ENCODE assay signal across 20 cellular contexts in genomic region chr9:121754655-121755436, GRCh38.
DNase-seq lines count a peak whose midpoint lies in the region; ATAC-seq, FAIRE-seq and TF ChIP-seq lines count a peak whose summit lies in the region.
"Had no signal": no experiment of that assay in that cellular context is flagged by ENCODE, and none has a peak within 500 bp of the region (broad histone marks: within the 10 kb centered on the region; RNA-seq: fewer than 3 reads in every experiment).

No MANE protein-coding gene starts in this region.

- in situ Hi-C loops in mammary epithelial cell (cut with MboI; ENCODE audit: low sequenced_read_pairs in 2 of 2) = no loop called here

- ATAC-seq in omental fat pad (ENCODE audit: low FRiP score) = no peak

- no peak for FAIRE-seq in kidney (lab: Jason Lieb, UNC)
- FAIRE-seq: D721Med, islet of Langerhans, RCC 7860 had no signal

- peak overlapping the region; percentile 57 for H3K4me2 ChIP-seq in mammary epithelial cell (ENCODE audit: insufficient read depth, low read depth, low read length)
- H3K4me2 ChIP-seq: SK-N-SH had no signal

- no peak for TF ChIP-seq POLR2A in stomach (IDR thresholded peaks at IDR 0.05)

- no peak for TF ChIP-seq EP300 in stomach (IDR thresholded peaks at IDR 0.05)

- H2AFZ ChIP-seq in mammary epithelial cell (ENCODE audit: low read depth, low read length) = no peak overlapping the region

- peaks cover 24% of the 10 kb centered on the region for H3K36me3 ChIP-seq in HUES6 (ENCODE audit: control insufficient read depth, insufficient read depth, low read length)
- peaks cover 8% of the 10 kb centered on the region for H3K36me3 ChIP-seq in mammary epithelial cell (ENCODE audit: insufficient read depth, low read length)
- peaks cover 10 to 21% of the 10 kb centered on the region in 2 donors for H3K36me3 ChIP-seq in kidney (ENCODE audit: control insufficient read depth in 1 of 2, insufficient read depth in 2 of 2, low read length in 2 of 2)
- H3K36me3 ChIP-seq in stomach = peaks cover 15 to 35% (median 29%) of the 10 kb centered on the region in 4 donors
- no peaks in the 10 kb centered on the region; the same call in 1 of the 2 replicates for H3K36me3 ChIP-seq in MG63

- CTCF ChIA-PET in mammary epithelial cell (lab: Charles Lee; ENCODE audit: low non-redundant PET) = no interaction called here

- H3K27me3 ChIP-seq in HUES6 (ENCODE audit: control insufficient read depth, insufficient read depth, low read length) (no peaks in the 10 kb centered on the region), mammary epithelial cell (ENCODE audit: insufficient read depth, low read length) (no peaks in the 10 kb centered on the region), stomach (no peaks in the 10 kb centered on the region), MG63 (no peaks in the 10 kb centered on the region)

- H4K20me1 ChIP-seq in mammary epithelial cell (ENCODE audit: insufficient read depth, low read length) = no peaks in the 10 kb centered on the region

- H3K9ac ChIP-seq in HUES6 (ENCODE audit: low read length) (no peak overlapping the region), mammary epithelial cell (ENCODE audit: insufficient read depth, low read length) (no peak overlapping the region), kidney (ENCODE audit: low read length in 2 of 2) (peak overlapping the region in 1 of 2 donors; percentile 26)
- H3K9ac ChIP-seq: SK-N-SH had no signal

- H3K4me3 ChIP-seq in HUES6 (ENCODE audit: low read depth, low read length) (no peak overlapping the region), mammary epithelial cell (replicated peaks in 1 of 3; ENCODE audit: insufficient read depth in 1 of 3, low read depth in 2 of 3, low read length in 3 of 3) (no peak overlapping the region), kidney (ENCODE audit: low read length in 2 of 2) (no peak overlapping the region), stomach (no peak overlapping the region), MG63 (no peak overlapping the region)

- H3K9me3 ChIP-seq in HUES6 (ENCODE audit: control insufficient read depth, insufficient read depth, low read depth, low read length) (no peaks in the 10 kb centered on the region), mammary epithelial cell (replicated peaks; ENCODE audit: insufficient read depth, low read length) (no peaks in the 10 kb centered on the region), kidney (ENCODE audit: control insufficient read depth in 1 of 2, low read length in 2 of 2) (no peaks in the 10 kb centered on the region), stomach (no peaks in the 10 kb centered on the region), MG63 (no peaks in the 10 kb centered on the region)
- H3K9me3 ChIP-seq: SK-N-SH had no signal

- WGBS in mammary epithelial cell (ENCODE audit: low coverage, missing lambda C conversion rate) = 36% methylated on average over 7 of the region's 15 CpGs
- 73 to 85% (median 80%) methylated on average over 12 to 15 of the region's 15 CpGs for WGBS in stomach, 5 donors

- intact Hi-C loops in mammary epithelial cell (cut with micrococcal nuclease) = no loop called here
- intact Hi-C loops in kidney (cut with DNase I) = no loop called here
- intact Hi-C loops in stomach (cut with DNase I; ENCODE audit: low total_unique reads) = no loop called here

- H3K27ac ChIP-seq in HUES6 (ENCODE audit: low read depth, low read length) (0 out of 2 replicates have a peak overlapping the region, but pooled peaks have one; percentile 35), mammary epithelial cell (ENCODE audit: insufficient read depth, low read depth, low read length) (no peak overlapping the region), kidney (ENCODE audit: low read depth in 2 of 2, low read length in 2 of 2) (peak overlapping the region; percentile 68 to 71), stomach (peak overlapping the region in 3 of 5 donors; percentile 80 to 93 (median 93))
- H3K27ac ChIP-seq: VCaP had no signal

- dilution Hi-C loops in mammary epithelial cell (cut with HindIII; ENCODE audit: low sequenced_read_pairs) = no loop called here

- H3K4me1 ChIP-seq in HUES6 (ENCODE audit: control insufficient read depth, insufficient read depth, low read length) (peaks cover 3% of the 10 kb centered on the region; the same call in 1 of the 2 replicates), mammary epithelial cell (ENCODE audit: insufficient read depth, low read length) (peaks cover 38% of the 10 kb centered on the region), kidney (ENCODE audit: control insufficient read depth in 1 of 2, insufficient read depth in 1 of 2, low read depth in 1 of 2, low read length in 2 of 2) (peaks cover 55 to 58% of the 10 kb centered on the region in 2 donors), stomach (peaks cover 65 to 78% (median 72%) of the 10 kb centered on the region in 4 donors)

- H3K79me2 ChIP-seq in mammary epithelial cell (ENCODE audit: insufficient read depth, low read length) = peaks cover 100% of the 10 kb centered on the region

- DNase-seq in mammary epithelial cell = peak; percentile 65
- peak; percentile 75 for DNase-seq in kidney
- no peak for DNase-seq in stomach
- DNase-seq in omental fat pad (ENCODE audit: low spot score) = no peak
- no peak for DNase-seq in UCSD-AML1 (lab: John Stamatoyannopoulos, UW; ENCODE audit: unreplicated experiment)
- DNase-seq in DMS 273 (lab: John Stamatoyannopoulos, UW; ENCODE audit: unreplicated experiment) = no peak
- DNase-seq in MG63 = no peak
- DNase-seq: activated CD8-positive, alpha-beta memory T cell treated with anti-CD3 and anti-CD28 coated beads, Interleukin-2, amount 50 U/mL, for 48 hours; activated effector memory CD4-positive, alpha-beta T cell treated with Interleukin-2 at 50 U/mL for 16 hours; foreskin fibroblast; NCI-H1436 treated with DMSO at 0.1 percent for 48 hours; NCI-H524 treated with DMSO at 0.1 percent for 48 hours; occipital lobe; retina; SK-N-SH had no signal

- BruUV-seq in mammary epithelial cell (replicated peaks; lab: Mats Ljungman, UMichigan) = no TSS peak

- TF ChIP-seq CTCF in mammary epithelial cell (conservative IDR thresholded peaks at IDR 0.05 in 1 of 2, IDR thresholded peaks at IDR 0.05 in 1 of 2; ENCODE audit: extremely low read depth in 1 of 2, insufficient read depth in 1 of 2, low read depth in 1 of 2, low read length in 2 of 2) = peak in 1 of 2 donors; percentile 31
- TF ChIP-seq CTCF in kidney (IDR thresholded peaks at IDR 0.05; ENCODE audit: borderline replicate concordance, extremely low read depth, insufficient read depth) = no peak
- no peak for TF ChIP-seq CTCF in stomach (IDR thresholded peaks at IDR 0.05)
- TF ChIP-seq CTCF in omental fat pad (IDR thresholded peaks at IDR 0.05) = no peak

Comparison
In these comparisons a context has a peak if more than half of its experiments do, and no peak if none do; other contexts are left out.
1. DNase-seq: peak in mammary epithelial cell (single experiment) and kidney (single experiment); none in stomach (single experiment), omental fat pad (single experiment), UCSD-AML1 (single experiment), DMS 273 (single experiment) and MG63 (single experiment).